ENCODE assay signal across 1 cellular context in genomic region chr1:28235746-28236655, GRCh38.
A peak's percentile ranks its signal among the peaks of the same experiment; 100 is the strongest.
TF ChIP-seq lines count a peak whose summit lies in the region.

TSS of gene ATP5IF1 (plus strand) at chr1:28236124. CDS start at chr1:28236184, 60 bp downstream.

TF ChIP-seq in HepG2, 621 proteins besides CTCF, POLR2A, EP300 and RAD21 (continued from another document and continues in another):
- TF ChIP-seq ZBTB34 (CRISPR knock-in tag; IDR thresholded peaks at IDR 0.05) (peak; percentile 80), SALL1 (CRISPR knock-in tag; IDR thresholded peaks at IDR 0.05) (peak; percentile 78), SNRNP70 (IDR thresholded peaks at IDR 0.05; ENCODE audit: low read depth, low read length) (no peak), MAX (IDR thresholded peaks at IDR 0.05) (peak; percentile 89), ZNF142 (CRISPR knock-in tag; IDR thresholded peaks at IDR 0.05) (peak; percentile 75), TBL1XR1 (IDR thresholded peaks at IDR 0.05; ENCODE audit: borderline replicate concordance, low read length, partially characterized antibody) (no peak), ISL2 (CRISPR knock-in tag; IDR thresholded peaks at IDR 0.05) (peak; percentile 60; the same call in 1 of the 2 replicates), RBM39 (IDR thresholded peaks at IDR 0.05; ENCODE audit: low read depth, low read length, poor library complexity, severe bottlenecking) (peak; percentile 49), ZSCAN25 (CRISPR knock-in tag; IDR thresholded peaks at IDR 0.05) (no peak; the same call in 1 of the 2 replicates), MAFG (CRISPR knock-in tag; IDR thresholded peaks at IDR 0.05) (no peak), ATAD3A (CRISPR knock-in tag; IDR thresholded peaks at IDR 0.05) (no peak), CBX2 (IDR thresholded peaks at IDR 0.05; ENCODE audit: low read depth, low read length) (no peak), CBX2 (CRISPR knock-in tag; IDR thresholded peaks at IDR 0.05; ENCODE audit: low read depth) (no peak), NR2F1 (CRISPR knock-in tag; IDR thresholded peaks at IDR 0.05) (no peak), RBAK (CRISPR knock-in tag; IDR thresholded peaks at IDR 0.05) (peak; percentile 79; the same call in 1 of the 2 replicates), HOXA7 (CRISPR knock-in tag; IDR thresholded peaks at IDR 0.05) (no peak), HMG20B (CRISPR knock-in tag; conservative IDR thresholded peaks at IDR 0.05) (0 out of 2 replicates have a peak, but pooled peaks have one; percentile 9), ZKSCAN8 (CRISPR knock-in tag; IDR thresholded peaks at IDR 0.05; ENCODE audit: borderline replicate concordance) (peak; percentile 50; the same call in 1 of the 2 replicates), ZNF407 (CRISPR knock-in tag; IDR thresholded peaks at IDR 0.05; ENCODE audit: not compliant biosample characterization) (no peak), RBM22 (optimal IDR thresholded peaks at IDR 0.05; ENCODE audit: low read length) (no peak), JDP2 (CRISPR knock-in tag; IDR thresholded peaks at IDR 0.05; ENCODE audit: borderline replicate concordance) (no peak), ZNF335 (CRISPR knock-in tag; IDR thresholded peaks at IDR 0.05) (no peak), ZEB1 (IDR thresholded peaks at IDR 0.05; ENCODE audit: insufficient replicate concordance, low read depth) (no peak), ZNF274 (CRISPR knock-in tag; IDR thresholded peaks at IDR 0.05) (no peak), CCDC6 (CRISPR knock-in tag; IDR thresholded peaks at IDR 0.05) (no peak), SIN3A (IDR thresholded peaks at IDR 0.05; ENCODE audit: borderline replicate concordance, low read depth, low read length) (peak; percentile 78; the same call in 1 of the 2 replicates), ZNF12 (CRISPR knock-in tag; IDR thresholded peaks at IDR 0.05) (peak; percentile 75), HOXA5 (CRISPR knock-in tag; IDR thresholded peaks at IDR 0.05) (peak; percentile 69; the same call in 1 of the 2 replicates), ZKSCAN1 (IDR thresholded peaks at IDR 0.05; ENCODE audit: low read length) (no peak), TAF1 (CRISPR knock-in tag; IDR thresholded peaks at IDR 0.05) (peak; percentile 99), TOE1 (CRISPR knock-in tag; IDR thresholded peaks at IDR 0.05) (peak; percentile 31; the same call in 1 of the 2 replicates), MNT (IDR thresholded peaks at IDR 0.05) (no peak), ZNF550 (CRISPR knock-in tag; IDR thresholded peaks at IDR 0.05; ENCODE audit: borderline replicate concordance) (no peak; the same call in 1 of the 2 replicates), HOXD1 (CRISPR knock-in tag; IDR thresholded peaks at IDR 0.05) (peak; percentile 73; the same call in 1 of the 2 replicates), RFXANK (CRISPR knock-in tag; IDR thresholded peaks at IDR 0.05) (0 out of 2 replicates have a peak, but pooled peaks have one; percentile 33), ZSCAN9 (CRISPR knock-in tag; IDR thresholded peaks at IDR 0.05; ENCODE audit: borderline replicate concordance) (peak; percentile 47; the same call in 1 of the 2 replicates), EEA1 (CRISPR knock-in tag; IDR thresholded peaks at IDR 0.05; ENCODE audit: borderline replicate concordance) (peak; percentile 62; the same call in 1 of the 2 replicates), KDM6A (CRISPR knock-in tag; IDR thresholded peaks at IDR 0.05; ENCODE audit: low read depth) (no peak), CBX5 (CRISPR knock-in tag; IDR thresholded peaks at IDR 0.05; ENCODE audit: borderline replicate concordance) (no peak), ZNF513 (CRISPR knock-in tag; conservative IDR thresholded peaks at IDR 0.05) (0 out of 2 replicates have a peak, but pooled peaks have one; percentile 66), ZNF724P (CRISPR knock-in tag; IDR thresholded peaks at IDR 0.05; ENCODE audit: borderline replicate concordance) (peak; percentile 29; the same call in 1 of the 2 replicates), ZNF761 (CRISPR knock-in tag; conservative IDR thresholded peaks at IDR 0.05) (peak; percentile 82; the same call in 1 of the 2 replicates), FOXJ3 (CRISPR knock-in tag; IDR thresholded peaks at IDR 0.05; ENCODE audit: borderline replicate concordance) (peak; percentile 66; the same call in 1 of the 2 replicates)
- TF ChIP-seq, protein P1, sequence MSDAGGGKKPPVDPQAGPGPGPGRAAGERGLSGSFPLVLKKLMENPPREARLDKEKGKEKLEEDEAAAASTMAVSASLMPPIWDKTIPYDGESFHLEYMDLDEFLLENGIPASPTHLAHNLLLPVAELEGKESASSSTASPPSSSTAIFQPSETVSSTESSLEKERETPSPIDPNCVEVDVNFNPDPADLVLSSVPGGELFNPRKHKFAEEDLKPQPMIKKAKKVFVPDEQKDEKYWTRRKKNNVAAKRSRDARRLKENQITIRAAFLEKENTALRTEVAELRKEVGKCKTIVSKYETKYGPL (CRISPR knock-in tag; IDR thresholded peaks at IDR 0.05) = 0 out of 2 replicates have a peak, but pooled peaks have one; percentile 76
- TF ChIP-seq, protein P2, sequence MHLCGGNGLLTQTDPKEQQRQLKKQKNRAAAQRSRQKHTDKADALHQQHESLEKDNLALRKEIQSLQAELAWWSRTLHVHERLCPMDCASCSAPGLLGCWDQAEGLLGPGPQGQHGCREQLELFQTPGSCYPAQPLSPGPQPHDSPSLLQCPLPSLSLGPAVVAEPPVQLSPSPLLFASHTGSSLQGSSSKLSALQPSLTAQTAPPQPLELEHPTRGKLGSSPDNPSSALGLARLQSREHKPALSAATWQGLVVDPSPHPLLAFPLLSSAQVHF (CRISPR knock-in tag; IDR thresholded peaks at IDR 0.05) = no peak
